In the genomic region with DNA sequence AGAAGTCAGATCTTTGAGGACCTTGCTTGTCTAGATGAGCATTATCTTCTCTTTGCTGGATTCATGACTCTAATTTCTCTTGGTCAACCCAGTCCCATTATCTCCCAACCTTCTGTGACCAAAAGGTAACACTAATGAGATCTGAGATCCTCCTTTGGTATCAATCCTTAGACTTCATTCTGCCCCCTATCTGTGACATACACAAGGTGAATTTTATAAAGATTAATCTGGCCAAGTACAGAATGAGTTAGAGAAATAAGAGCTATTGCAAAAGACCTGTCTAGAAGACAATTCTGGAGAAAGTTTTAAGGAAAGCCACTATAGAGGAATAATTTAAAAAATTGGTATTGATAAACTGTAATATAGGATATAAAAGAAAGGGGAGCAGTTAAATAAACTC, we compare ENCODE assay signal across 29 cellular contexts.
DNase-seq lines count a peak whose midpoint lies in the region; ATAC-seq and TF ChIP-seq lines count a peak whose summit lies in the region.
"Had no signal": no experiment of that assay in that cellular context is flagged by ENCODE, and none has a peak within 500 bp of the region (broad histone marks: within the 10 kb centered on the region; RNA-seq: fewer than 3 reads in every experiment).

No MANE protein-coding gene starts in this region.

- no peaks in the 10 kb centered on the region for H4K20me1 ChIP-seq in SU-DHL-6 (ENCODE audit: low read depth, low read length)

- no peak overlapping the region for H3K27ac Mint-ChIP-seq in neural crest cell (ENCODE audit: unreplicated experiment)
- no peak overlapping the region for H3K27ac Mint-ChIP-seq in activated T-cell treated with anti-CD3 and anti-CD28 coated beads, Interleukin-2, amount 50 U/mL, for 24 hours
- H3K27ac Mint-ChIP-seq: activated CD8-positive, alpha-beta T cell treated with anti-CD3 and anti-CD28 coated beads, Interleukin-2, amount 10 ng/mL, durations not matched to agents 7 days and 5 days; activated naive CD8-positive, alpha-beta T cell; nephron progenitor cell; stimulated activated memory B cell treated with anti-CD40 and anti-IgM and Interleukin-4, amounts not matched to agents 10 μg/mL and 1 μg/mL and 100 μg/mL, for 72 hours had no signal

- no peaks in the 10 kb centered on the region for H3F3A ChIP-seq in SU-DHL-6 (ENCODE audit: insufficient read depth)

- H3K27ac ChIP-seq in SU-DHL-6 (ENCODE audit: low read depth, low read length), result no peak overlapping the region
- H3K27ac ChIP-seq: HL-60, SJCRH30, skin epidermis had no signal

- H3K9ac ChIP-seq in SU-DHL-6 (ENCODE audit: low read length), result no peak overlapping the region

- no peak for ATAC-seq in HG02798 (IDR thresholded peaks at IDR 0.05; ENCODE audit: poor library complexity, unreplicated experiment)
- ATAC-seq in mucosa of descending colon, result no peak
- ATAC-seq: activated CD8-positive, alpha-beta T cell treated with anti-CD3 and anti-CD28 coated beads, Interleukin-2, amount 10 ng/mL, durations not matched to agents 7 days and 5 days; stimulated activated memory B cell treated with anti-CD40 and anti-IgM and Interleukin-4, amounts not matched to agents 10 μg/mL and 1 μg/mL and 100 μg/mL, for 72 hours had no signal

- intact Hi-C loops in mucosa of descending colon (cut with DNase I, micrococcal nuclease), result no loop called here

- peak; percentile 19 for TF ChIP-seq CTCF in SU-DHL-6 (IDR thresholded peaks at IDR 0.05; ENCODE audit: insufficient read depth, low read length, poor library complexity, severe bottlenecking)
- peak; percentile 14 for TF ChIP-seq CTCF in neural crest cell (conservative IDR thresholded peaks at IDR 0.05)
- TF ChIP-seq CTCF in mucosa of descending colon (IDR thresholded peaks at IDR 0.05), result no peak

- no peaks in the 10 kb centered on the region for H3K27me3 Mint-ChIP-seq in neural crest cell (ENCODE audit: low read depth)
- peaks cover 11% of the 10 kb centered on the region for H3K27me3 Mint-ChIP-seq in activated T-cell treated with anti-CD3 and anti-CD28 coated beads, Interleukin-2, amount 50 U/mL, for 24 hours

- peaks cover under 1% of the 10 kb centered on the region for H3K9me3 Mint-ChIP-seq in neural crest cell
- H3K9me3 Mint-ChIP-seq in activated T-cell treated with anti-CD3 and anti-CD28 coated beads, Interleukin-2, amount 50 U/mL, for 24 hours, result no peaks in the 10 kb centered on the region
- H3K9me3 Mint-ChIP-seq: stimulated activated memory B cell treated with anti-CD40 and anti-IgM and Interleukin-4, amounts not matched to agents 10 μg/mL and 1 μg/mL and 100 μg/mL, for 72 hours had no signal

- no peak overlapping the region for H3K4me3 ChIP-seq in SU-DHL-6 (ENCODE audit: insufficient read depth, low read length, poor library complexity, severe bottlenecking)
- no peak overlapping the region for H3K4me3 ChIP-seq in mucosa of descending colon
- H3K4me3 ChIP-seq: SJCRH30, skin epidermis had no signal

- H3K36me3 ChIP-seq in SU-DHL-6 (ENCODE audit: low read length) (no peaks in the 10 kb centered on the region), mucosa of descending colon (ENCODE audit: low read depth) (no peaks in the 10 kb centered on the region)
- H3K36me3 ChIP-seq: SJCRH30 had no signal

- H3K4me2 ChIP-seq in SU-DHL-6 (ENCODE audit: low read depth, low read length, poor library complexity, severe bottlenecking), result no peak overlapping the region

- H3K4me1 ChIP-seq in mucosa of descending colon (ENCODE audit: low read depth), result no peaks in the 10 kb centered on the region

- no peak overlapping the region for H3K4me3 Mint-ChIP-seq in neural crest cell
- no peak overlapping the region for H3K4me3 Mint-ChIP-seq in activated T-cell treated with anti-CD3 and anti-CD28 coated beads, Interleukin-2, amount 50 U/mL, for 24 hours
- H3K4me3 Mint-ChIP-seq: activated CD8-positive, alpha-beta T cell treated with anti-CD3 and anti-CD28 coated beads, Interleukin-2, amount 10 ng/mL, durations not matched to agents 7 days and 5 days; activated naive CD8-positive, alpha-beta T cell; nephron progenitor cell; stimulated activated memory B cell treated with anti-CD40 and anti-IgM and Interleukin-4, amounts not matched to agents 10 μg/mL and 1 μg/mL and 100 μg/mL, for 72 hours had no signal

- DNase-seq in DMS53 (lab: John Stamatoyannopoulos, UW), result peak; percentile 32
- DNase-seq in DMS53 treated with DMSO at 0.1 percent for 48 hours (lab: John Stamatoyannopoulos, UW; ENCODE audit: unreplicated experiment), result no peak
- DNase-seq in NAMALWA (ENCODE audit: low spot score), result peak; percentile 19
- DNase-seq in neural crest cell (ENCODE audit: low read depth, low spot score), result no peak
- DNase-seq in activated T-cell treated with anti-CD3 and anti-CD28 coated beads, Interleukin-2, amount 50 U/mL, for 24 hours, result no peak
- no peak for DNase-seq in mucosa of descending colon
- DNase-seq: 8988T; activated CD4-positive, alpha-beta T cell treated with anti-CD3 and anti-CD28 coated beads for 4 hours; activated CD8-positive, alpha-beta T cell treated with anti-CD3 and anti-CD28 coated beads, Interleukin-2, amount 10 ng/mL, durations not matched to agents 7 days and 5 days; activated effector memory CD4-positive, alpha-beta T cell treated with Interleukin-2 at 50 U/mL for 16 hours; anterior cingulate cortex; Calu3; erythroblast; glutamatergic neuron; KBM-7; mammary epithelial cell; NCI-H1436; NCI-H446 treated with DMSO at 0.1 percent for 48 hours; nephron progenitor cell; SJCRH30; substantia nigra; T-helper 9 cell; trophoblast cell had no signal

- H3K36me3 Mint-ChIP-seq in neural crest cell (ENCODE audit: low read depth), result no peaks in the 10 kb centered on the region
- H3K36me3 Mint-ChIP-seq in activated T-cell treated with anti-CD3 and anti-CD28 coated beads, Interleukin-2, amount 50 U/mL, for 24 hours (ENCODE audit: low read depth), result no peaks in the 10 kb centered on the region
- H3K36me3 Mint-ChIP-seq: activated naive CD8-positive, alpha-beta T cell; stimulated activated memory B cell treated with anti-CD40 and anti-IgM and Interleukin-4, amounts not matched to agents 10 μg/mL and 1 μg/mL and 100 μg/mL, for 72 hours had no signal

- no peak overlapping the region for H2AFZ ChIP-seq in SU-DHL-6 (ENCODE audit: low read depth, low read length, severe bottlenecking)

- H3K9me2 ChIP-seq in SU-DHL-6 (replicated peaks; ENCODE audit: insufficient read depth, low read length), result no peaks in the 10 kb centered on the region

- H3K4me1 Mint-ChIP-seq in neural crest cell, result peaks cover 4% of the 10 kb centered on the region
- H3K4me1 Mint-ChIP-seq in activated T-cell treated with anti-CD3 and anti-CD28 coated beads, Interleukin-2, amount 50 U/mL, for 24 hours (ENCODE audit: low read depth), result peaks cover 2% of the 10 kb centered on the region

- no peaks in the 10 kb centered on the region for H3K27me3 ChIP-seq in SU-DHL-6 (ENCODE audit: low read length)
- H3K27me3 ChIP-seq: SJCRH30 had no signal

- no peaks in the 10 kb centered on the region for H3K79me2 ChIP-seq in SU-DHL-6 (ENCODE audit: insufficient read depth, low read length)

- H3K9me3 ChIP-seq in SU-DHL-6 (ENCODE audit: insufficient read depth, low read length), result no peaks in the 10 kb centered on the region
- H3K9me3 ChIP-seq in mucosa of descending colon, result no peaks in the 10 kb centered on the region
- H3K9me3 ChIP-seq: SJCRH30 had no signal

Comparison
In these comparisons a context has a peak if more than half of its experiments do, and no peak if none do; other contexts are left out.
1. DNase-seq: peak in DMS53 (single experiment) and NAMALWA (single experiment); none in DMS53 treated with DMSO at 0.1 percent for 48 hours (single experiment), neural crest cell (single experiment), activated T-cell treated with anti-CD3 and anti-CD28 coated beads, Interleukin-2, amount 50 U/mL, for 24 hours (single experiment) and mucosa of descending colon (0 of 3).